In the genomic region with DNA sequence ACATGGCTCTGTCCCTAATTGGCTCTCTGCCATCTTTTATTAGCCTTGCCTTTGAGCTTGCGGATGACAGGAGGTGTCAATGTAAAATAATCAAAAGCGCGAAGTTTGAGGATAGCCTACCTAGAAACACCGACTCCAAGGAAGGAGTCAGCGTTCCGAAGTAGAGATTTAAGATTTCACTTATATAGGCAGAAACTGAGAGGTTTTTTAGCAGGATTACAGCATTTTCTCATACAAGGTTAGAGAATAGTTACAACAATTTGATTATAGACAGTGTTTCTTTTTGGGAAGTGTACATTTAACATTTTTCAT, we compare ENCODE assay signal across 8 cellular contexts. TPM values are rescaled to one million over a fixed set of nuclear protein-coding genes. Genes with fewer than 3 reads are reported as not detected.
DNase-seq lines count a peak whose midpoint lies in the region; ATAC-seq, FAIRE-seq and TF ChIP-seq lines count a peak whose summit lies in the region.

No MANE protein-coding gene starts in this region.

- peaks cover 0 to 2% (median 1%) of the 10 kb centered on the region in 3 donors for H3K27me3 Mint-ChIP-seq in CD14-positive monocyte (ENCODE audit: low read depth in 3 of 3)

- no peaks in the 10 kb centered on the region; the same call in 1 of the 2 replicates for H4K20me1 ChIP-seq in OCI-LY7 (ENCODE audit: insufficient read depth, low read length)

- POLR2A ChIA-PET in OCI-LY7 (lab: Charles Lee) (interaction anchor here (0.6 to 1.5 kb wide), 6 partner anchors 9 to 430 kb away, joined by 3 to 6 read pairs (median 3); a partner anchor contains a TSS), RWPE1 (lab: Yijun Ruan, JAX; ENCODE audit: low non-redundant PET) (no interaction called here)

- ATAC-seq in GM21529 (IDR thresholded peaks at IDR 0.05; ENCODE audit: unreplicated experiment) = peak; percentile 14

- no peak for DNase-seq in CD14-positive monocyte (ENCODE audit: low spot score)
- no peak for DNase-seq in OCI-LY7 (ENCODE audit: low spot score)
- DNase-seq in fibroblast of pulmonary artery (ENCODE audit: low read depth) = no peak
- DNase-seq in small intestine = no peak
- DNase-seq in globus pallidus (ENCODE audit: low spot score) = no peak
- DNase-seq in cortex of kidney (lab: John Stamatoyannopoulos, UW) = no peak
- DNase-seq in RWPE1 (ENCODE audit: low spot score) = no peak

- H3K27ac ChIP-seq in OCI-LY7 (ENCODE audit: low read depth, low read length, poor library complexity, severe bottlenecking) = no peak overlapping the region
- no peak overlapping the region for H3K27ac ChIP-seq in small intestine (ENCODE audit: low read depth in 1 of 2, low read length in 1 of 2)
- no peak overlapping the region; the same call in 1 of the 2 replicates for H3K27ac ChIP-seq in RWPE1

- peaks cover 44% of the 10 kb centered on the region for H3K4me1 Mint-ChIP-seq in CD14-positive monocyte

- TSS peak; percentile 74 for BruUV-seq in OCI-LY7 (replicated peaks; lab: Mats Ljungman, UMichigan)

- H3K9me3 ChIP-seq in OCI-LY7 (ENCODE audit: low read length) (no peaks in the 10 kb centered on the region), small intestine (ENCODE audit: control insufficient read depth, low read depth) (no peaks in the 10 kb centered on the region)

- peaks cover 24% of the 10 kb centered on the region for H3K36me3 ChIP-seq in OCI-LY7 (ENCODE audit: insufficient read depth, low read length)
- H3K36me3 ChIP-seq in small intestine (ENCODE audit: control insufficient read depth in 2 of 2, insufficient read depth in 2 of 2, low read length in 2 of 2) = no peaks in the 10 kb centered on the region

- H3K4me2 ChIP-seq in OCI-LY7 (ENCODE audit: low read length) = peak overlapping the region; percentile 83

- 1 to 4% (median 2%) methylated on average over 6 of the region's 6 CpGs for WGBS in small intestine, 3 donors

- peak overlapping the region; percentile 96 to 98 for H3K4me3 Mint-ChIP-seq in CD14-positive monocyte

- H3K9me3 Mint-ChIP-seq in CD14-positive monocyte = peaks cover 10 to 15% (median 12%) of the 10 kb centered on the region in 7 donors

- TF ChIP-seq CTCF in CD14-positive monocyte (IDR thresholded peaks at IDR 0.05) (no peak), OCI-LY7 (conservative IDR thresholded peaks at IDR 0.05; ENCODE audit: low read length) (no peak), fibroblast of pulmonary artery (IDR thresholded peaks at IDR 0.05; ENCODE audit: low read length, missing control alignments) (no peak), RWPE1 (conservative IDR thresholded peaks at IDR 0.05; ENCODE audit: low read depth) (no peak)

- H3K27me3 ChIP-seq in small intestine (ENCODE audit: control insufficient read depth in 2 of 2, insufficient read depth in 2 of 2, low read length in 2 of 2) = no peaks in the 10 kb centered on the region

- H3K4me3 ChIP-seq in OCI-LY7 (ENCODE audit: low read depth, low read length, poor library complexity, severe bottlenecking) = peak overlapping the region; percentile 67
- peak overlapping the region; percentile 96 for H3K4me3 ChIP-seq in fibroblast of pulmonary artery (replicated peaks; ENCODE audit: low read depth, low read length)
- peak overlapping the region; percentile 32 to 66 for H3K4me3 ChIP-seq in small intestine (ENCODE audit: low read depth in 1 of 2, low read length in 2 of 2)

- peak overlapping the region; percentile 86 to 94 (median 88) for H3K27ac Mint-ChIP-seq in CD14-positive monocyte

- intact Hi-C loops in CD14-positive monocyte (cut with micrococcal nuclease) = no loop called here
- intact Hi-C loops in OCI-LY7 (cut with micrococcal nuclease; ENCODE audit: unreplicated experiment) = loop anchor here (2.0 to 10.0 kb wide), 4 partner anchors 122 to 452 kb away; a partner anchor contains a TSS

- no peak for FAIRE-seq in small intestine (lab: Jason Lieb, UNC)

- H3K9me2 ChIP-seq in OCI-LY7 (ENCODE audit: insufficient read depth, low read length) = no peaks in the 10 kb centered on the region

- H3K79me2 ChIP-seq in OCI-LY7 (ENCODE audit: insufficient read depth, low read depth, low read length) = peaks cover 34% of the 10 kb centered on the region

- H3K36me3 Mint-ChIP-seq in CD14-positive monocyte = peaks cover 20 to 22% of the 10 kb centered on the region in 2 donors

- CTCF ChIA-PET in OCI-LY7 (lab: Charles Lee; ENCODE audit: unreplicated experiment) = interaction anchor here (0.9 kb wide), 1 partner anchor 24 kb away, joined by 3 read pairs; no protein-coding TSS in a partner anchor
- CTCF ChIA-PET in RWPE1 (lab: Yijun Ruan, JAX) = interaction anchor here (0.6 to 0.7 kb wide), 3 partner anchors 75 to 357 kb away, joined by 3 to 4 read pairs (median 3); no protein-coding TSS in a partner anchor

- H3K4me1 ChIP-seq in OCI-LY7 (ENCODE audit: insufficient read depth, low read length, poor library complexity, severe bottlenecking) (peaks cover 33% of the 10 kb centered on the region), small intestine (ENCODE audit: control insufficient read depth in 2 of 2, insufficient read depth in 1 of 2, low read depth in 1 of 2, low read length in 1 of 2) (peaks cover 0 to 3% of the 10 kb centered on the region in 2 donors)

- peak overlapping the region; percentile 97 for H2AFZ ChIP-seq in OCI-LY7 (ENCODE audit: low read length)

RNA-seq across cellular contexts. Expression of a gene that starts 0.5 kb away (rescaled TPM):
- polyA plus RNA-seq in CD14-positive monocyte (10 to 100 TPM in 1 of 2 donors, 1 to 10 TPM in 1; 3.6 to 10.6 TPM), small intestine (1 to 10 TPM; 4.6 to 6.7 (median 5.9) TPM)
- total RNA-seq in OCI-LY7 (2014; rRNA removed; shearing (Covaris generic)) = 17.7 and 17.9 TPM in 2 replicates
- 26.4 and 28.4 TPM in 2 replicates for total RNA-seq in OCI-LY7 (2022)
